21 cellular contexts compared by ENCODE assay signal in the genomic region with DNA sequence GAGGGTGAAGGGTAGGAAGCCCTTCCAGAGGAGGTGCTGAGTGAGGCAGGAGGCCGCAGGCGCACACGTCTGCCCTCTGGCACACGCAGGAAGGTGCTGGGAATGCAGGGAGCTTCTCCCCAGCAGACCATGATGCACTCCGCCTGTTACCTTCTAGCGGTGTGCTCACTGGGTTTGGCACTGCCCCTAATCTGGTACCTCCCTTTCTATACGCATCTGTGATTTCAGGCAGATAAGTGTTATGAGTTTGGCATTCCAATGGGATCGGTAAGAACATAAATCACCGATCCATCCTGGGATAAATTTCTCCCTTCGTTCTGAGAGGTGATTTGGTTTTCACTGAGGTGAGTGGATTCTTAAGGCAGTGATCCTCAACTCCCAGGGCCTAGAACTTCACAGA. TPM values are rescaled to one million over a fixed set of nuclear protein-coding genes. Genes with fewer than 3 reads are reported as not detected.
DNase-seq lines count a peak whose midpoint lies in the region; ATAC-seq, FAIRE-seq and TF ChIP-seq lines count a peak whose summit lies in the region.
"Had no signal": no experiment of that assay in that cellular context is flagged by ENCODE, and none has a peak within 500 bp of the region (broad histone marks: within the 10 kb centered on the region; RNA-seq: fewer than 3 reads in every experiment).

No MANE protein-coding gene starts in this region.

- no peak overlapping the region for H2AFZ ChIP-seq in HepG2 (ENCODE audit: low read length)

- H3K4me1 ChIP-seq in HepG2 (ENCODE audit: insufficient read depth, low read length): peaks cover 10% of the 10 kb centered on the region
- peaks cover 0 to 18% (median 4%) of the 10 kb centered on the region in 4 donors for H3K4me1 ChIP-seq in right lobe of liver
- peaks cover 56% of the 10 kb centered on the region for H3K4me1 ChIP-seq in SJCRH30
- H3K4me1 ChIP-seq: breast epithelium, HAP-1 had no signal

- TF ChIP-seq RAD21 in HepG2 (CRISPR knock-in tag; IDR thresholded peaks at IDR 0.05): no peak

- no peaks in the 10 kb centered on the region; the same call in 1 of the 2 replicates for H4K20me1 ChIP-seq in HepG2 (ENCODE audit: insufficient read depth, low read length)

- H3K27ac ChIP-seq in HepG2 (ENCODE audit: extremely low read length, insufficient read depth, low read length): no peak overlapping the region
- no peak overlapping the region for H3K27ac ChIP-seq in right lobe of liver
- peak overlapping the region; percentile 100 for H3K27ac ChIP-seq in SJCRH30
- H3K27ac ChIP-seq: adrenal gland, breast epithelium, SK-N-MC had no signal

- no peak overlapping the region for H3K9ac ChIP-seq in HepG2 (ENCODE audit: insufficient read depth, low read depth, low read length)

- DNase-seq in HepG2 (ENCODE audit: low spot score) (no peak), right lobe of liver (no peak), SJCRH30 (no peak), kidney tubule cell (ENCODE audit: low spot score) (peak; percentile 88), retina (no peak)
- DNase-seq in effector memory CD8-positive, alpha-beta T cell: no peak
- DNase-seq in activated naive CD8-positive, alpha-beta T cell treated with anti-CD3 and anti-CD28 coated beads for 36 hours: no peak
- DNase-seq in activated CD4-positive, alpha-beta memory T cell treated with anti-CD3 and anti-CD28 coated beads for 36 hours: no peak
- DNase-seq: activated CD8-positive, alpha-beta T cell treated with anti-CD3 and anti-CD28 coated beads, Interleukin-2, amount 10 ng/mL, durations not matched to agents 7 days and 5 days; activated T-cell treated with anti-CD3 and anti-CD28 coated beads, Interleukin-2, amount 50 U/mL, for 24 hours; adrenal gland; cortex of kidney; GDM1; mesendoderm; naive B cell had no signal

- H3K9me3 ChIP-seq in HepG2 (ENCODE audit: low read length) (no peaks in the 10 kb centered on the region), right lobe of liver (no peaks in the 10 kb centered on the region), SJCRH30 (replicated peaks) (no peaks in the 10 kb centered on the region)
- H3K9me3 ChIP-seq: adrenal gland, breast epithelium, HAP-1, Peyer's patch had no signal

- POLR2A ChIA-PET in HepG2 (lab: Yijun Ruan, JAX): no interaction called here
- POLR2A ChIA-PET in activated CD4-positive, alpha-beta memory T cell treated with anti-CD3 and anti-CD28 coated beads for 36 hours (lab: Charles Lee): interaction anchor here (0.6 kb wide), 1 partner anchor 253 kb away, joined by 4 read pairs; no protein-coding TSS in a partner anchor

- TF ChIP-seq POLR2A in HepG2 (IDR thresholded peaks at IDR 0.05; ENCODE audit: insufficient read depth in 1 of 2, low read depth in 2 of 2, low read length in 2 of 2): no peak
- TF ChIP-seq POLR2A in right lobe of liver (IDR thresholded peaks at IDR 0.05): no peak

- H3K27me3 ChIP-seq in HepG2 (ENCODE audit: control insufficient read depth in 1 of 2, insufficient read depth in 2 of 2, low read length in 2 of 2): no peaks in the 10 kb centered on the region
- no peaks in the 10 kb centered on the region for H3K27me3 ChIP-seq in right lobe of liver
- no peaks in the 10 kb centered on the region for H3K27me3 ChIP-seq in SJCRH30
- H3K27me3 ChIP-seq: adrenal gland, breast epithelium, Peyer's patch had no signal

- H3K4me2 ChIP-seq in HepG2 (ENCODE audit: low read depth, low read length): no peak overlapping the region

- BruUV-seq in HepG2 (replicated peaks; lab: Mats Ljungman, UMichigan): no TSS peak

- in situ Hi-C loops in HepG2 (cut with HindIII; ENCODE audit: extremely low pct_ligation_motif_present, low pct_unique_long_range_greater_than_20kb): no loop called here

- no peaks in the 10 kb centered on the region for H3K9me3 Mint-ChIP-seq in effector memory CD8-positive, alpha-beta T cell
- no peaks in the 10 kb centered on the region for H3K9me3 Mint-ChIP-seq in activated naive CD8-positive, alpha-beta T cell treated with anti-CD3 and anti-CD28 coated beads for 36 hours
- H3K9me3 Mint-ChIP-seq in activated CD4-positive, alpha-beta memory T cell treated with anti-CD3 and anti-CD28 coated beads for 36 hours: no peaks in the 10 kb centered on the region
- H3K9me3 Mint-ChIP-seq: activated T-cell treated with anti-CD3 and anti-CD28 coated beads, Interleukin-2, amount 50 U/mL, for 24 hours; T-helper 2 cell treated with Interferon-gamma antibody and Interleukin-4, amounts not matched to agents 5 μg/mL and 100 μg/mL, for 36 hours; type B pancreatic cell had no signal

- FAIRE-seq in HepG2 (lab: Jason Lieb, UNC): no peak

- TF ChIP-seq EP300 in HepG2 (IDR thresholded peaks at IDR 0.05; ENCODE audit: low read depth in 2 of 2, low read length in 2 of 2): no peak
- no peak for TF ChIP-seq EP300 in HepG2 (CRISPR knock-in tag; IDR thresholded peaks at IDR 0.05; ENCODE audit: borderline replicate concordance)

- ATAC-seq in HepG2 (no peak), right lobe of liver (no peak)
- ATAC-seq in effector memory CD8-positive, alpha-beta T cell (replicated peaks): no peak
- ATAC-seq: activated CD8-positive, alpha-beta T cell treated with anti-CD3 and anti-CD28 coated beads, Interleukin-2, amount 10 ng/mL, durations not matched to agents 7 days and 5 days had no signal

- H3K36me3 ChIP-seq in HepG2 (replicated peaks in 1 of 2; ENCODE audit: control insufficient read depth in 1 of 2, insufficient read depth in 2 of 2, low read length in 2 of 2): peaks cover 2 to 14% of the 10 kb centered on the region in 2 experiments; a peak in 4 of 5 replicates
- no peaks in the 10 kb centered on the region for H3K36me3 ChIP-seq in right lobe of liver
- no peaks in the 10 kb centered on the region for H3K36me3 ChIP-seq in SJCRH30
- H3K36me3 ChIP-seq: adrenal gland, breast epithelium, HAP-1, Peyer's patch had no signal

- peaks cover 17% of the 10 kb centered on the region for H3K36me3 Mint-ChIP-seq in effector memory CD8-positive, alpha-beta T cell (ENCODE audit: insufficient read depth)
- H3K36me3 Mint-ChIP-seq in activated naive CD8-positive, alpha-beta T cell treated with anti-CD3 and anti-CD28 coated beads for 36 hours: peaks cover 17% of the 10 kb centered on the region
- peaks cover 7% of the 10 kb centered on the region for H3K36me3 Mint-ChIP-seq in activated CD4-positive, alpha-beta memory T cell treated with anti-CD3 and anti-CD28 coated beads for 36 hours
- H3K36me3 Mint-ChIP-seq: type B pancreatic cell had no signal

- WGBS in HepG2 (ENCODE audit: low lambda C conversion rate): 93% methylated on average over 8 of the region's 10 CpGs
- WGBS in right lobe of liver (ENCODE audit: insufficient coverage, low coverage, low lambda C conversion rate, missing lambda C conversion rate): 92% methylated on average over 5 of the region's 10 CpGs

- no peaks in the 10 kb centered on the region for H3K27me3 Mint-ChIP-seq in effector memory CD8-positive, alpha-beta T cell
- H3K27me3 Mint-ChIP-seq in activated naive CD8-positive, alpha-beta T cell treated with anti-CD3 and anti-CD28 coated beads for 36 hours: no peaks in the 10 kb centered on the region
- H3K27me3 Mint-ChIP-seq in activated CD4-positive, alpha-beta memory T cell treated with anti-CD3 and anti-CD28 coated beads for 36 hours: no peaks in the 10 kb centered on the region
- H3K27me3 Mint-ChIP-seq: activated T-cell treated with anti-CD3 and anti-CD28 coated beads, Interleukin-2, amount 50 U/mL, for 24 hours; naive B cell; type B pancreatic cell had no signal

- H3K79me2 ChIP-seq in HepG2 (ENCODE audit: insufficient read depth, low read length): no peaks in the 10 kb centered on the region

- no peak overlapping the region for H3K27ac Mint-ChIP-seq in effector memory CD8-positive, alpha-beta T cell
- H3K27ac Mint-ChIP-seq in activated naive CD8-positive, alpha-beta T cell treated with anti-CD3 and anti-CD28 coated beads for 36 hours: no peak overlapping the region
- no peak overlapping the region for H3K27ac Mint-ChIP-seq in activated CD4-positive, alpha-beta memory T cell treated with anti-CD3 and anti-CD28 coated beads for 36 hours
- H3K27ac Mint-ChIP-seq: activated CD8-positive, alpha-beta T cell treated with anti-CD3 and anti-CD28 coated beads, Interleukin-2, amount 10 ng/mL, durations not matched to agents 7 days and 5 days; activated T-cell treated with anti-CD3 and anti-CD28 coated beads, Interleukin-2, amount 50 U/mL, for 24 hours; T-helper 2 cell treated with Interferon-gamma antibody and Interleukin-4, amounts not matched to agents 5 μg/mL and 100 μg/mL, for 36 hours; type B pancreatic cell had no signal

- H3K4me1 Mint-ChIP-seq in effector memory CD8-positive, alpha-beta T cell (ENCODE audit: low read depth in 2 of 2): peaks cover 11 to 16% of the 10 kb centered on the region in 2 donors
- peaks cover 30% of the 10 kb centered on the region for H3K4me1 Mint-ChIP-seq in activated naive CD8-positive, alpha-beta T cell treated with anti-CD3 and anti-CD28 coated beads for 36 hours
- peaks cover 17% of the 10 kb centered on the region for H3K4me1 Mint-ChIP-seq in activated CD4-positive, alpha-beta memory T cell treated with anti-CD3 and anti-CD28 coated beads for 36 hours (ENCODE audit: low read depth)

- no peak overlapping the region for H3K4me3 Mint-ChIP-seq in effector memory CD8-positive, alpha-beta T cell
- H3K4me3 Mint-ChIP-seq in activated naive CD8-positive, alpha-beta T cell treated with anti-CD3 and anti-CD28 coated beads for 36 hours: no peak overlapping the region
- H3K4me3 Mint-ChIP-seq in activated CD4-positive, alpha-beta memory T cell treated with anti-CD3 and anti-CD28 coated beads for 36 hours: no peak overlapping the region
- H3K4me3 Mint-ChIP-seq: activated CD8-positive, alpha-beta T cell treated with anti-CD3 and anti-CD28 coated beads, Interleukin-2, amount 10 ng/mL, durations not matched to agents 7 days and 5 days; activated T-cell treated with anti-CD3 and anti-CD28 coated beads, Interleukin-2, amount 50 U/mL, for 24 hours; T-helper 2 cell treated with Interferon-gamma antibody and Interleukin-4, amounts not matched to agents 5 μg/mL and 100 μg/mL, for 36 hours; type B pancreatic cell had no signal

- no peak for TF ChIP-seq CTCF in HepG2 (CRISPR knock-in tag; IDR thresholded peaks at IDR 0.05)
- no peak for TF ChIP-seq CTCF in right lobe of liver (IDR thresholded peaks at IDR 0.05)

- intact Hi-C loops in HepG2 (cut with micrococcal nuclease; ENCODE audit: unreplicated experiment): no loop called here
- intact Hi-C loops in right lobe of liver (cut with DNase I): loop anchor here in 1 of 2 donors (5.0 kb wide), 1 partner anchor 276 kb away; no protein-coding TSS in a partner anchor
- intact Hi-C loops in activated CD4-positive, alpha-beta memory T cell treated with anti-CD3 and anti-CD28 coated beads for 36 hours (cut with micrococcal nuclease): no loop called here

- CTCF ChIA-PET in HepG2 (lab: Yijun Ruan, JAX; ENCODE audit: low intra/inter-chr PET ratio, low total read pairs): no interaction called here
- CTCF ChIA-PET in activated CD4-positive, alpha-beta memory T cell treated with anti-CD3 and anti-CD28 coated beads for 36 hours (lab: Charles Lee): no interaction called here

- H3K4me3 ChIP-seq in HepG2 (replicated peaks in 1 of 3; ENCODE audit: insufficient read depth in 1 of 3, low read depth in 2 of 3, low read length in 3 of 3) (no peak overlapping the region), right lobe of liver (no peak overlapping the region), SJCRH30 (no peak overlapping the region)
- H3K4me3 ChIP-seq: adrenal gland, breast epithelium, HAP-1, Peyer's patch, SK-N-MC had no signal

RNA-seq across cellular contexts. Expression of gene ODC1, which starts 34.6 kb away (rescaled TPM):
- 371 and 422 TPM in 2 replicates for total RNA-seq in HepG2 (2016; rRNA removed; fragmentation: Illumina TruSeq; extraction: Trizol)
- 747 and 845 TPM in 2 replicates for total RNA-seq in HepG2 (2016; cell fraction: cytosol; rRNA removed; fragmentation: Illumina TruSeq; extraction: Trizol; ENCODE audit: low read depth)
- 382 and 405 TPM in 2 replicates for total RNA-seq in HepG2 (2016; cell fraction: insoluble cytoplasmic fraction; rRNA removed; fragmentation: Illumina TruSeq; extraction: Trizol)
- total RNA-seq in HepG2 (2016; cell fraction: membrane; rRNA removed; fragmentation: Illumina TruSeq; extraction: Trizol): 1,179 and 1,380 TPM in 2 replicates
- total RNA-seq in HepG2 (2016; cell fraction: nucleus; rRNA removed; fragmentation: Illumina TruSeq; extraction: Trizol): 154 and 170 TPM in 2 replicates
- polyA plus RNA-seq in HepG2 (2011; rRNA removed): 105 and 142 TPM in 2 replicates
- polyA plus RNA-seq in HepG2 (2011; cell fraction: cytosol; rRNA removed): 93.6 and 131 TPM in 2 replicates
- polyA plus RNA-seq in HepG2 (2011; cell fraction: nucleus; rRNA removed): 44.5 and 56.5 TPM in 2 replicates
- 108 and 109 TPM in 2 replicates for polyA plus RNA-seq in HepG2 (2012)
- polyA plus RNA-seq in HepG2 (2016; cell fraction: cytosol; fragmentation: Illumina TruSeq; extraction: Trizol; ENCODE audit: low read depth): 923 and 940 TPM in 2 replicates
- 367 and 392 TPM in 2 replicates for polyA plus RNA-seq in HepG2 (2016; cell fraction: insoluble cytoplasmic fraction; fragmentation: Illumina TruSeq; extraction: Trizol; ENCODE audit: low read depth)
- polyA plus RNA-seq in HepG2 (2016; cell fraction: membrane; fragmentation: Illumina TruSeq; extraction: Trizol; ENCODE audit: low read depth): 1,008 and 1,080 TPM in 2 replicates
- polyA plus RNA-seq in HepG2 (2016; cell fraction: nucleus; fragmentation: Illumina TruSeq; extraction: Trizol; ENCODE audit: insufficient read depth, low read depth): 235 and 237 TPM in 2 replicates
- polyA minus RNA-seq in HepG2 (2011; rRNA and poly(A)+ RNA removed; ENCODE audit: low replicate concordance): 64.0 and 223 TPM in 2 replicates
- polyA minus RNA-seq in HepG2 (2011; cell fraction: cytosol; rRNA and poly(A)+ RNA removed): 53.3 and 58.5 TPM in 2 replicates
- 32.7 and 35.2 TPM in 2 replicates for polyA minus RNA-seq in HepG2 (2011; cell fraction: nucleus; rRNA and poly(A)+ RNA removed)
- total RNA-seq in right lobe of liver: 100 to 1,000 TPM in 2 of 6 experiments, 10 to 100 TPM in 4; 14.4 to 197 (median 28.6) TPM
- total RNA-seq in SJCRH30 (2014; rRNA removed; shearing (Covaris generic)): 362 and 380 TPM in 2 replicates
- total RNA-seq in activated naive CD8-positive, alpha-beta T cell treated with anti-CD3 and anti-CD28 coated beads for 36 hours: 100 to 1,000 TPM; 357 to 367 TPM
- 100 to 1,000 TPM; 138 to 142 TPM for total RNA-seq in activated CD4-positive, alpha-beta memory T cell treated with anti-CD3 and anti-CD28 coated beads for 36 hours
